ENCODE assay signal across 1 cellular context in genomic region chr11:68010058-68011041, GRCh38.
A peak's percentile ranks its signal among the peaks of the same experiment; 100 is the strongest.
TF ChIP-seq lines count a peak whose summit lies in the region.

Gene ALDH3B1, plus strand, starts transcription at chr11:68010327. Its CDS starts 4,971 bp downstream, at chr11:68015298.

TF ChIP-seq in HepG2, 621 proteins besides CTCF, POLR2A, EP300 and RAD21 (continued from another document and continues in another):
- peak; percentile 18; the same call in 1 of the 2 replicates for TF ChIP-seq LBX2 (CRISPR knock-in tag; IDR thresholded peaks at IDR 0.05; ENCODE audit: borderline replicate concordance)
- TF ChIP-seq MTA1 (CRISPR knock-in tag; IDR thresholded peaks at IDR 0.05; ENCODE audit: borderline replicate concordance) = peak; percentile 28; the same call in 1 of the 2 replicates
- TF ChIP-seq ZNF10 (CRISPR knock-in tag; IDR thresholded peaks at IDR 0.05; ENCODE audit: borderline replicate concordance, low read depth) = no peak
- no peak for TF ChIP-seq XRCC5 (optimal IDR thresholded peaks at IDR 0.05; ENCODE audit: low read length)
- TF ChIP-seq STAT5B (CRISPR knock-in tag; IDR thresholded peaks at IDR 0.05) = no peak
- TF ChIP-seq PRDM15 (CRISPR knock-in tag; IDR thresholded peaks at IDR 0.05) = no peak; the same call in 1 of the 2 replicates
- TF ChIP-seq PRMT3 (CRISPR knock-in tag; IDR thresholded peaks at IDR 0.05; ENCODE audit: borderline replicate concordance, low read depth) = 0 out of 2 replicates have a peak, but pooled peaks have one; percentile 58
- no peak for TF ChIP-seq ZNF557 (CRISPR knock-in tag; IDR thresholded peaks at IDR 0.05)
- TF ChIP-seq MXI1 (IDR thresholded peaks at IDR 0.05; ENCODE audit: borderline replicate concordance, low read depth, low read length) = no peak
- no peak for TF ChIP-seq NR2F1 (CRISPR knock-in tag; IDR thresholded peaks at IDR 0.05)
- TF ChIP-seq ZFP41 (CRISPR knock-in tag; IDR thresholded peaks at IDR 0.05; ENCODE audit: borderline replicate concordance) = no peak
- TF ChIP-seq, protein P1, sequence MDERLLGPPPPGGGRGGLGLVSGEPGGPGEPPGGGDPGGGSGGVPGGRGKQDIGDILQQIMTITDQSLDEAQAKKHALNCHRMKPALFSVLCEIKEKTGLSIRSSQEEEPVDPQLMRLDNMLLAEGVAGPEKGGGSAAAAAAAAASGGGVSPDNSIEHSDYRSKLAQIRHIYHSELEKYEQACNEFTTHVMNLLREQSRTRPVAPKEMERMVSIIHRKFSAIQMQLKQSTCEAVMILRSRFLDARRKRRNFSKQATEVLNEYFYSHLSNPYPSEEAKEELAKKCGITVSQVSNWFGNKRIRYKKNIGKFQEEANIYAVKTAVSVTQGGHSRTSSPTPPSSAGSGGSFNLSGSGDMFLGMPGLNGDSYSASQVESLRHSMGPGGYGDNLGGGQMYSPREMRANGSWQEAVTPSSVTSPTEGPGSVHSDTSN (CRISPR knock-in tag; IDR thresholded peaks at IDR 0.05) = no peak
- TF ChIP-seq KDM5A (IDR thresholded peaks at IDR 0.05; ENCODE audit: borderline replicate concordance, low read length) = no peak
- TF ChIP-seq SSRP1 (CRISPR knock-in tag; IDR thresholded peaks at IDR 0.05) = no peak
- no peak for TF ChIP-seq DNMT1 (CRISPR knock-in tag; IDR thresholded peaks at IDR 0.05)
- TF ChIP-seq, protein P2, sequence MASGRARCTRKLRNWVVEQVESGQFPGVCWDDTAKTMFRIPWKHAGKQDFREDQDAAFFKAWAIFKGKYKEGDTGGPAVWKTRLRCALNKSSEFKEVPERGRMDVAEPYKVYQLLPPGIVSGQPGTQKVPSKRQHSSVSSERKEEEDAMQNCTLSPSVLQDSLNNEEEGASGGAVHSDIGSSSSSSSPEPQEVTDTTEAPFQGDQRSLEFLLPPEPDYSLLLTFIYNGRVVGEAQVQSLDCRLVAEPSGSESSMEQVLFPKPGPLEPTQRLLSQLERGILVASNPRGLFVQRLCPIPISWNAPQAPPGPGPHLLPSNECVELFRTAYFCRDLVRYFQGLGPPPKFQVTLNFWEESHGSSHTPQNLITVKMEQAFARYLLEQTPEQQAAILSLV (CRISPR knock-in tag; IDR thresholded peaks at IDR 0.05; ENCODE audit: borderline replicate concordance) = no peak
- TF ChIP-seq SMAD9 (CRISPR knock-in tag; IDR thresholded peaks at IDR 0.05) = no peak
- TF ChIP-seq ZNF282 (IDR thresholded peaks at IDR 0.05; ENCODE audit: partially characterized antibody) = no peak
- TF ChIP-seq ZBTB7A (CRISPR knock-in tag; IDR thresholded peaks at IDR 0.05) = peak; percentile 44
- no peak; the same call in 1 of the 2 replicates for TF ChIP-seq ZNF263 (CRISPR knock-in tag; IDR thresholded peaks at IDR 0.05)
- no peak for TF ChIP-seq ETV5 (CRISPR knock-in tag; IDR thresholded peaks at IDR 0.05; ENCODE audit: borderline replicate concordance)
- TF ChIP-seq, protein P3, sequence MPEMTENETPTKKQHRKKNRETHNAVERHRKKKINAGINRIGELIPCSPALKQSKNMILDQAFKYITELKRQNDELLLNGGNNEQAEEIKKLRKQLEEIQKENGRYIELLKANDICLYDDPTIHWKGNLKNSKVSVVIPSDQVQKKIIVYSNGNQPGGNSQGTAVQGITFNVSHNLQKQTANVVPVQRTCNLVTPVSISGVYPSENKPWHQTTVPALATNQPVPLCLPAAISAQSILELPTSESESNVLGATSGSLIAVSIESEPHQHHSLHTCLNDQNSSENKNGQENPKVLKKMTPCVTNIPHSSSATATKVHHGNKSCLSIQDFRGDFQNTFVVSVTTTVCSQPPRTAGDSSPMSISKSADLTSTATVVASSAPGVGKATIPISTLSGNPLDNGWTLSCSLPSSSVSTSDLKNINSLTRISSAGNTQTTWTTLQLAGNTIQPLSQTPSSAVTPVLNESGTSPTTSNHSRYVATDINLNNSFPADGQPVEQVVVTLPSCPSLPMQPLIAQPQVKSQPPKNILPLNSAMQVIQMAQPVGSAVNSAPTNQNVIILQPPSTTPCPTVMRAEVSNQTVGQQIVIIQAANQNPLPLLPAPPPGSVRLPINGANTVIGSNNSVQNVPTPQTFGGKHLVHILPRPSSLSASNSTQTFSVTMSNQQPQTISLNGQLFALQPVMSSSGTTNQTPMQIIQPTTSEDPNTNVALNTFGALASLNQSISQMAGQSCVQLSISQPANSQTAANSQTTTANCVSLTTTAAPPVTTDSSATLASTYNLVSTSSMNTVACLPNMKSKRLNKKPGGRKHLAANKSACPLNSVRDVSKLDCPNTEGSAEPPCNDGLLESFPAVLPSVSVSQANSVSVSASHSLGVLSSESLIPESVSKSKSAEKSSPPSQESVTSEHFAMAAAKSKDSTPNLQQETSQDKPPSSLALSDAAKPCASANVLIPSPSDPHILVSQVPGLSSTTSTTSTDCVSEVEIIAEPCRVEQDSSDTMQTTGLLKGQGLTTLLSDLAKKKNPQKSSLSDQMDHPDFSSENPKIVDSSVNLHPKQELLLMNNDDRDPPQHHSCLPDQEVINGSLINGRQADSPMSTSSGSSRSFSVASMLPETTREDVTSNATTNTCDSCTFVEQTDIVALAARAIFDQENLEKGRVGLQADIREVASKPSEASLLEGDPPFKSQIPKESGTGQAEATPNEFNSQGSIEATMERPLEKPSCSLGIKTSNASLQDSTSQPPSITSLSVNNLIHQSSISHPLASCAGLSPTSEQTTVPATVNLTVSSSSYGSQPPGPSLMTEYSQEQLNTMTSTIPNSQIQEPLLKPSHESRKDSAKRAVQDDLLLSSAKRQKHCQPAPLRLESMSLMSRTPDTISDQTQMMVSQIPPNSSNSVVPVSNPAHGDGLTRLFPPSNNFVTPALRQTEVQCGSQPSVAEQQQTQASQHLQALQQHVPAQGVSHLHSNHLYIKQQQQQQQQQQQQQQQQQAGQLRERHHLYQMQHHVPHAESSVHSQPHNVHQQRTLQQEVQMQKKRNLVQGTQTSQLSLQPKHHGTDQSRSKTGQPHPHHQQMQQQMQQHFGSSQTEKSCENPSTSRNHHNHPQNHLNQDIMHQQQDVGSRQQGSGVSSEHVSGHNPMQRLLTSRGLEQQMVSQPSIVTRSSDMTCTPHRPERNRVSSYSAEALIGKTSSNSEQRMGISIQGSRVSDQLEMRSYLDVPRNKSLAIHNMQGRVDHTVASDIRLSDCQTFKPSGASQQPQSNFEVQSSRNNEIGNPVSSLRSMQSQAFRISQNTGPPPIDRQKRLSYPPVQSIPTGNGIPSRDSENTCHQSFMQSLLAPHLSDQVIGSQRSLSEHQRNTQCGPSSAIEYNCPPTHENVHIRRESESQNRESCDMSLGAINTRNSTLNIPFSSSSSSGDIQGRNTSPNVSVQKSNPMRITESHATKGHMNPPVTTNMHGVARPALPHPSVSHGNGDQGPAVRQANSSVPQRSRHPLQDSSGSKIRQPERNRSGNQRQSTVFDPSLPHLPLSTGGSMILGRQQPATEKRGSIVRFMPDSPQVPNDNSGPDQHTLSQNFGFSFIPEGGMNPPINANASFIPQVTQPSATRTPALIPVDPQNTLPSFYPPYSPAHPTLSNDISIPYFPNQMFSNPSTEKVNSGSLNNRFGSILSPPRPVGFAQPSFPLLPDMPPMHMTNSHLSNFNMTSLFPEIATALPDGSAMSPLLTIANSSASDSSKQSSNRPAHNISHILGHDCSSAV (CRISPR knock-in tag; IDR thresholded peaks at IDR 0.05; ENCODE audit: borderline replicate concordance) = no peak
- TF ChIP-seq, protein P4, sequence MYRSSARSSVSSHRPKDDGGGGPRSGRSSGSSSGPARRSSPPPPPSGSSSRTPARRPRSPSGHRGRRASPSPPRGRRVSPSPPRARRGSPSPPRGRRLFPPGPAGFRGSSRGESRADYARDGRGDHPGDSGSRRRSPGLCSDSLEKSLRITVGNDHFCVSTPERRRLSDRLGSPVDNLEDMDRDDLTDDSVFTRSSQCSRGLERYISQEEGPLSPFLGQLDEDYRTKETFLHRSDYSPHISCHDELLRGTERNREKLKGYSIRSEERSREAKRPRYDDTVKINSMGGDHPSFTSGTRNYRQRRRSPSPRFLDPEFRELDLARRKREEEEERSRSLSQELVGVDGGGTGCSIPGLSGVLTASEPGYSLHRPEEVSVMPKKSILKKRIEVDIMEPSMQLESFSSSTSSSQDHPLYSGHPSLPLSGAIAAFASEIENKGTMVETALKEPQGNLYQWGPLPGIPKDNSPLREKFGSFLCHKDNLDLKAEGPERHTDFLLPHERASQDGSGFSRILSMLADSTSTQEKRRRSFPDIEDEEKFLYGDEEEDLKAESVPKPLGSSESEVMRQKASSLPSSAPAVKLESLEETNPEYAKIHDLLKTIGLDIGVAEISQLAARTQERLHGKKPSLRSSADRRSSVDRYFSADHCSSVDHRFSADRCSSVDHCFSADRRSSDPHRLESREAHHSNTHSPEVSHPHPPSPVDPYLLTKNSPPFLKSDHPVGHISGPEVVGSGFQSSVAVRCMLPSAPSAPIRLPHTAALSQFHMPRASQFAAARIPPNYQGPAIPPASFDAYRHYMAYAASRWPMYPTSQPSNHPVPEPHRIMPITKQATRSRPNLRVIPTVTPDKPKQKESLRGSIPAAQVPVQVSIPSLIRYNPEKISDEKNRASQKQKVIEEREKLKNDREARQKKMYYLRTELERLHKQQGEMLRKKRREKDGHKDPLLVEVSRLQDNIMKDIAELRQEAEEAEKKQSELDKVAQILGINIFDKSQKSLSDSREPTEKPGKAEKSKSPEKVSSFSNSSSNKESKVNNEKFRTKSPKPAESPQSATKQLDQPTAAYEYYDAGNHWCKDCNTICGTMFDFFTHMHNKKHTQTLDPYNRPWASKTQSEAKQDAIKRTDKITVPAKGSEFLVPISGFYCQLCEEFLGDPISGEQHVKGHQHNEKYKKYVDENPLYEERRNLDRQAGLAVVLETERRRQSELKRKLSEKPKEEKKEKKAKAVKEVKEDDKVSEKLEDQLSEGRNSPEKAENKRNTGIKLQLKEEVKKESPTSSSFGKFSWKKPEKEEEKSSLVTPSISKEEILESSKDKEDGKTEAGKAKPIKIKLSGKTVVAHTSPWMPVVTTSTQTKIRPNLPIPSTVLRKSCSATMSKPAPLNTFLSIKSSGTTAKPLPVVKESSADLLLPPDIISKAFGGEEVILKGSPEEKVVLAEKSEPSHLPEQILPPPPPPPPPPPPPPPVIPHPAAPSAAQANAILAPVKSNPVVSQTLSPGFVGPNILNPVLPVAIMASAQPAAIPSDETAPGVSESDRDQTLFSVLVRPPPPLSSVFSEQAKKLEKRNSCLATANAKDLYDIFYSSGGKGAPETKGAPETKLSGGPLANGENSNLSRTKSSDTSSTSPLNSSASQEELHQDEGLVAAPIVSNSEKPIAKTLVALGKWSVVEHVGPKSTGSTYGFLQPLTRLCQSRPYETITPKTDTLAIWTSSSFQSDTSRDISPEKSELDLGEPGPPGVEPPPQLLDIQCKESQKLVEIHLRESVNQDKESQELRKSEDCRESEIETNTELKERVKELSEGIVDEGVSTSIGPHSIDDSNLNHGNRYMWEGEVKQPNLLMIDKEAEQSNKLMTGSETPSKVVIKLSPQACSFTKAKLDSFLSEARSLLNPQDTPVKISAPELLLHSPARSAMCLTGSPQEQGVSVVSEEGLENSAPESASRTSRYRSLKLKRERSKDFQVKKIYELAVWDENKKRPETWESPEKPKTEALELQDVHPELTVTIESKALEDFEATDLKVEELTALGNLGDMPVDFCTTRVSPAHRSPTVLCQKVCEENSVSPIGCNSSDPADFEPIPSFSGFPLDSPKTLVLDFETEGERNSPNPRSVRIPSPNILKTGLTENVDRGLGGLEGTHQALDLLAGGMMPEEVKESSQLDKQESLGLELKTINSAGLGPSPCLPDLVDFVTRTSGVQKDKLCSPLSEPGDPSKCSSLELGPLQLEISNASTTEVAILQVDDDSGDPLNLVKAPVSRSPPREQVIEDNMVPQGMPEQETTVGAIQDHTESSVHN (CRISPR knock-in tag; IDR thresholded peaks at IDR 0.05) = no peak
- TF ChIP-seq ZNF546 (CRISPR knock-in tag; conservative IDR thresholded peaks at IDR 0.05) = no peak
- peak; percentile 43; the same call in 1 of the 2 replicates for TF ChIP-seq ZNF740 (CRISPR knock-in tag; IDR thresholded peaks at IDR 0.05)
- TF ChIP-seq ZNF775 (CRISPR knock-in tag; IDR thresholded peaks at IDR 0.05; ENCODE audit: borderline replicate concordance) = no peak
- no peak for TF ChIP-seq ZNF121 (CRISPR knock-in tag; IDR thresholded peaks at IDR 0.05)
